In the genomic region with DNA sequence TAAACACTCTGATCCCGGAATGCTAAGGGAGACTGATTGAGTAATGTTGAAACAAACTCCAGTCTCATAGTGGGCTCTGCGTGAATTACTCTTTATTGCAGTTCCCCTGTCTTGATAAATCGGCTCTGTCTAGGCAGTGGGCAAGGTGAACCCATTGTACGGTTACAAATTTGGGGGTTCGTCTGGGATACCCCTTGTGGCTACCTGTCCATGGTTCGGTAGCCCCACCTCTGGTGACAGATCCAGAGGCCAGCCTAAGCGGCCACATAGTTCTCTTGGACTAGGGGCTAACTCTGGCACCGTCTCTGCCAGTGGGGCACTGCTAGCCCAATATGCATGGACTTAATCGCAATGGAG, we compare ENCODE assay signal across 8 cellular contexts. TPM values are rescaled to one million over a fixed set of nuclear protein-coding genes. Genes with fewer than 3 reads are reported as not detected.
A peak's percentile ranks its signal among the peaks of the same experiment; 100 is the strongest.
DNase-seq lines count a peak whose midpoint lies in the region; TF ChIP-seq lines count a peak whose summit lies in the region.

No MANE protein-coding gene starts in this region.

- H3K4me3 ChIP-seq in ACC112 (ENCODE audit: low read depth, low read length) = peak overlapping the region; percentile 83
- peak overlapping the region; percentile 89 to 97 for H3K4me3 ChIP-seq in mucosa of rectum (ENCODE audit: low read length in 2 of 2)

- H3K27ac ChIP-seq in ACC112 (ENCODE audit: low read depth, low read length) (no peak overlapping the region), mucosa of rectum (ENCODE audit: low read depth in 2 of 2, low read length in 2 of 2) (no peak overlapping the region)

- peak overlapping the region; percentile 98 for H3K4me3 Mint-ChIP-seq in HFFc6
- H3K4me3 Mint-ChIP-seq in brain = peak overlapping the region; percentile 91 to 98 (median 97)

- H3K4me1 Mint-ChIP-seq in HFFc6 (ENCODE audit: low read depth) (peaks cover 38% of the 10 kb centered on the region), brain (peaks cover 51% of the 10 kb centered on the region)

- TF ChIP-seq CTCF in HFFc6 (IDR thresholded peaks at IDR 0.05) (no peak), brain (conservative IDR thresholded peaks at IDR 0.05) (no peak)

- H3K79me2 ChIP-seq in ACC112 (ENCODE audit: control insufficient read depth, insufficient read depth, low read length, unreplicated experiment) = peaks cover 52% of the 10 kb centered on the region

- no peaks in the 10 kb centered on the region for H3K27me3 ChIP-seq in ACC112 (ENCODE audit: insufficient read depth, low read length)
- no peaks in the 10 kb centered on the region for H3K27me3 ChIP-seq in mucosa of rectum (ENCODE audit: control insufficient read depth in 2 of 2, insufficient read depth in 2 of 2, low read length in 2 of 2)

- H3K27ac Mint-ChIP-seq in HFFc6 = peak overlapping the region; percentile 81
- peak overlapping the region; percentile 92 to 97 (median 95) for H3K27ac Mint-ChIP-seq in brain

- H3K9me3 Mint-ChIP-seq in HFFc6 (peaks cover 4% of the 10 kb centered on the region; the same call in 1 of the 2 replicates), brain (no peaks in the 10 kb centered on the region)

- no peak overlapping the region for H2AFZ ChIP-seq in ACC112 (ENCODE audit: low read length, unreplicated experiment)

- H3K4me1 ChIP-seq in ACC112 (ENCODE audit: control insufficient read depth, insufficient read depth, low read length, unreplicated experiment) (peaks cover 31% of the 10 kb centered on the region), mucosa of rectum (ENCODE audit: control insufficient read depth in 2 of 2, insufficient read depth in 2 of 2, low read length in 2 of 2) (peaks cover 23 to 30% of the 10 kb centered on the region in 2 donors)

- H3K36me3 Mint-ChIP-seq in HFFc6 (ENCODE audit: low read depth) = peaks cover 19% of the 10 kb centered on the region
- H3K36me3 Mint-ChIP-seq in brain = peaks cover 12% of the 10 kb centered on the region

- no peak for DNase-seq in HFFc6
- no peak for DNase-seq in NCI-H1694 (lab: John Stamatoyannopoulos, UW)
- DNase-seq in NCI-H1105 treated with DMSO at 0.1 percent for 48 hours (lab: John Stamatoyannopoulos, UW) = no peak
- no peak for DNase-seq in H4 (ENCODE audit: low spot score)
- no peak for DNase-seq in C1 segment of cervical spinal cord (lab: John Stamatoyannopoulos, UW)

- H3K27me3 Mint-ChIP-seq in HFFc6 (ENCODE audit: insufficient read depth) = no peaks in the 10 kb centered on the region
- H3K27me3 Mint-ChIP-seq in brain = no peaks in the 10 kb centered on the region

- H3K9me3 ChIP-seq in mucosa of rectum (ENCODE audit: control insufficient read depth in 2 of 2, low read length in 2 of 2) = no peaks in the 10 kb centered on the region

- H3K36me3 ChIP-seq in ACC112 (ENCODE audit: insufficient read depth, low read length) (no peaks in the 10 kb centered on the region), mucosa of rectum (ENCODE audit: control insufficient read depth in 2 of 2, insufficient read depth in 2 of 2, low read length in 2 of 2) (no peaks in the 10 kb centered on the region)

- H3K9ac ChIP-seq in mucosa of rectum (ENCODE audit: low read depth in 1 of 2, low read length in 2 of 2) = peak overlapping the region in 1 of 2 donors; percentile 8

RNA-seq across cellular contexts. Expression of a gene that starts 1.1 kb away (rescaled TPM):
- total RNA-seq in HFFc6 (2021; fragmentation: NEBNext Ultra II Directional; extraction: Animal tissue kit (Norgen Biotek cat#: 25700)) = 100 to 1,000 TPM; 167 to 195 (median 180) TPM
- 83.6 TPM for polyA plus RNA-seq in brain (ENCODE audit: insufficient read depth, low read depth, low replicate concordance)
- total RNA-seq in H4 (2014; rRNA removed; shearing (Covaris generic)) = 169 and 170 TPM in 2 replicates

RNA-seq across cellular contexts. Expression of a gene that starts 56.1 kb away (rescaled TPM):
- total RNA-seq in HFFc6 (2021; fragmentation: NEBNext Ultra II Directional; extraction: Animal tissue kit (Norgen Biotek cat#: 25700)) = 10 to 100 TPM; 57.6 to 84.6 (median 71.1) TPM
- 52.5 TPM for polyA plus RNA-seq in brain (ENCODE audit: insufficient read depth, low read depth, low replicate concordance)
- 15.5 and 20.9 TPM in 2 replicates for total RNA-seq in H4 (2014; rRNA removed; shearing (Covaris generic))

RNA-seq across cellular contexts. Expression of a gene that starts 56.3 kb away (rescaled TPM):
- total RNA-seq in HFFc6 (2021; fragmentation: NEBNext Ultra II Directional; extraction: Animal tissue kit (Norgen Biotek cat#: 25700)) = 10 to 100 TPM; 54.9 to 71.4 (median 60.4) TPM
- polyA plus RNA-seq in brain (ENCODE audit: insufficient read depth, low read depth, low replicate concordance) = 58.6 TPM
- 79.3 and 96.1 TPM in 2 replicates for total RNA-seq in H4 (2014; rRNA removed; shearing (Covaris generic))
